Comparison of ENCODE assay signal across 36 cellular contexts in genomic region chr6:36308514-36308913, GRCh38. TPM values are rescaled to one million over a fixed set of nuclear protein-coding genes. Genes with fewer than 3 reads are reported as not detected.
"Had no signal": no experiment of that assay in that cellular context is flagged by ENCODE, and none has a peak within 500 bp of the region (broad histone marks: within the 10 kb centered on the region; RNA-seq: fewer than 3 reads in every experiment).

No MANE protein-coding gene starts in this region.

- H3K27me3 ChIP-seq: neutrophil, pancreas, spleen, suprapubic skin, testis, tibial artery, transverse colon, upper lobe of right lung, uterus had no signal

- H3K36me3 ChIP-seq: pancreas, suprapubic skin, tibial artery, transverse colon, upper lobe of right lung, uterus had no signal

- H3K27ac ChIP-seq: neutrophil, pancreas, psoas muscle, skin epidermis, spleen, suprapubic skin, testis, tibial artery, transverse colon, upper lobe of right lung, uterus had no signal

- H3K9me3 ChIP-seq: neutrophil, pancreas, psoas muscle, spleen, suprapubic skin, testis, tibial artery, transverse colon, upper lobe of right lung, uterus had no signal

- H3K27ac Mint-ChIP-seq: naive thymus-derived CD8-positive, alpha-beta T cell; natural killer cell treated with Interleukin-12 subunit alpha and Interleukin-12 subunit beta and Interleukin-15 and Interleukin-18, amount 100 ng/mL, for 72 hours; nephron progenitor cell; progenitor cell of endocrine pancreas; stimulated activated memory B cell treated with anti-CD40 and anti-IgM and Interleukin-4, amounts not matched to agents 10 μg/mL and 1 μg/mL and 100 μg/mL, for 72 hours; stimulated activated naive CD8-positive, alpha-beta T cell treated with anti-CD3 and anti-CD28 coated beads, Interleukin-15, amount 100 ng/mL, for 72 hours; type B pancreatic cell had no signal

- ATAC-seq: naive thymus-derived CD8-positive, alpha-beta T cell; natural killer cell treated with Interleukin-12 subunit alpha and Interleukin-12 subunit beta and Interleukin-15 and Interleukin-18, amount 100 ng/mL, for 72 hours; psoas muscle; right cardiac atrium; sciatic nerve; stimulated activated memory B cell treated with anti-CD40 and anti-IgM and Interleukin-4, amounts not matched to agents 10 μg/mL and 1 μg/mL and 100 μg/mL, for 72 hours; stimulated activated naive CD8-positive, alpha-beta T cell treated with anti-CD3 and anti-CD28 coated beads, Interleukin-15, amount 100 ng/mL, for 72 hours; stimulated activated naive CD8-positive, alpha-beta T cell treated with anti-CD3 and anti-CD28 coated beads, Interleukin-15, Interleukin-2, amounts not matched to agents 100 U/mL and 50 U/mL, for 24 hours; upper lobe of right lung had no signal

- H3K36me3 Mint-ChIP-seq: naive thymus-derived CD8-positive, alpha-beta T cell; natural killer cell treated with Interleukin-12 subunit alpha and Interleukin-12 subunit beta and Interleukin-15 and Interleukin-18, amount 100 ng/mL, for 72 hours; stimulated activated memory B cell treated with anti-CD40 and anti-IgM and Interleukin-4, amounts not matched to agents 10 μg/mL and 1 μg/mL and 100 μg/mL, for 72 hours; type B pancreatic cell had no signal

- H3K4me3 Mint-ChIP-seq: naive thymus-derived CD8-positive, alpha-beta T cell; natural killer cell treated with Interleukin-12 subunit alpha and Interleukin-12 subunit beta and Interleukin-15 and Interleukin-18, amount 100 ng/mL, for 72 hours; nephron progenitor cell; neural crest cell; stimulated activated memory B cell treated with anti-CD40 and anti-IgM and Interleukin-4, amounts not matched to agents 10 μg/mL and 1 μg/mL and 100 μg/mL, for 72 hours; stimulated activated naive CD8-positive, alpha-beta T cell treated with anti-CD3 and anti-CD28 coated beads, Interleukin-15, amount 100 ng/mL, for 72 hours; type B pancreatic cell had no signal

- H3K27me3 Mint-ChIP-seq: stimulated activated memory B cell treated with anti-CD40 and anti-IgM and Interleukin-4, amounts not matched to agents 10 μg/mL and 1 μg/mL and 100 μg/mL, for 72 hours had no signal

- H3K4me3 ChIP-seq: pancreas, psoas muscle, skin epidermis, smooth muscle cell, spleen, suprapubic skin, testis, tibial artery, transverse colon, upper lobe of right lung, uterus had no signal

- DNase-seq: naive thymus-derived CD8-positive, alpha-beta T cell; nephron progenitor cell; nucleus accumbens; pancreas; posterior cingulate gyrus; psoas muscle; right cardiac atrium; spleen; stimulated activated CD4-positive, alpha-beta T cell treated with anti-CD3 and anti-CD28 coated beads, Interleukin-12 subunit alpha, Interleukin-12 subunit beta, amount 100 ng/mL, for 4 hours; stimulated activated CD4-positive, alpha-beta T cell treated with anti-CD3 and anti-CD28 coated beads, Interleukin-1b, Interleukin-23, amount 100 ng/mL, for 48 hours; stimulated activated CD4-positive, alpha-beta T cell treated with anti-CD3 and anti-CD28 coated beads, Interleukin-4, amount 100 ng/mL, for 1 hour; stimulated activated CD4-positive, alpha-beta T cell treated with anti-CD3 and anti-CD28 coated beads, Interleukin-4, amount 100 ng/mL, for 4 hours; stimulated activated CD8-positive, alpha-beta memory T cell treated with anti-CD3 and anti-CD28 coated beads, Interleukin-4, amount 100 ng/mL, for 48 hours; stimulated activated naive CD4-positive, alpha-beta T cell; stimulated activated naive CD8-positive, alpha-beta T cell treated with anti-CD3 and anti-CD28 coated beads, Interleukin-15, amount 100 ng/mL, for 72 hours; stimulated activated naive CD8-positive, alpha-beta T cell treated with anti-CD3 and anti-CD28 coated beads, Interleukin-15, Interleukin-2, amounts not matched to agents 100 U/mL and 50 U/mL, for 24 hours; substantia nigra; tibial artery; transverse colon; upper lobe of right lung; uterus had no signal

- H3K4me1 ChIP-seq: pancreas, psoas muscle, upper lobe of right lung, uterus had no signal

- H3K9me3 Mint-ChIP-seq: naive thymus-derived CD8-positive, alpha-beta T cell; natural killer cell treated with Interleukin-12 subunit alpha and Interleukin-12 subunit beta and Interleukin-15 and Interleukin-18, amount 100 ng/mL, for 72 hours; neural crest cell; stimulated activated naive CD8-positive, alpha-beta T cell treated with anti-CD3 and anti-CD28 coated beads, Interleukin-15, amount 100 ng/mL, for 72 hours; type B pancreatic cell had no signal

- H3K4me2 ChIP-seq: smooth muscle cell had no signal

- FAIRE-seq: pancreas had no signal

RNA-seq across cellular contexts. Expression of gene BNIP5, which starts 28.2 kb away (rescaled TPM):
- total RNA-seq: naive thymus-derived CD8-positive, alpha-beta T cell; natural killer cell treated with Interleukin-12 subunit alpha and Interleukin-12 subunit beta and Interleukin-15 and Interleukin-18, amount 100 ng/mL, for 72 hours; neural crest cell; omental fat pad; osteocyte; psoas muscle; renal cortical epithelial cell; sciatic nerve; smooth muscle cell; spleen; upper lobe of right lung; urinary bladder; uterus had no signal
- polyA plus RNA-seq: naive thymus-derived CD8-positive, alpha-beta T cell; smooth muscle cell; urinary bladder had no signal

RNA-seq across cellular contexts. Expression of gene PNPLA1, which starts 38.7 kb away (rescaled TPM):
- total RNA-seq: naive thymus-derived CD8-positive, alpha-beta T cell; neural crest cell; osteocyte; progenitor cell of endocrine pancreas; psoas muscle; renal cortical epithelial cell; right cardiac atrium; smooth muscle cell; urinary bladder; uterus had no signal
- polyA plus RNA-seq: naive thymus-derived CD8-positive, alpha-beta T cell; pancreas; right cardiac atrium; smooth muscle cell had no signal
